In the genomic region with DNA sequence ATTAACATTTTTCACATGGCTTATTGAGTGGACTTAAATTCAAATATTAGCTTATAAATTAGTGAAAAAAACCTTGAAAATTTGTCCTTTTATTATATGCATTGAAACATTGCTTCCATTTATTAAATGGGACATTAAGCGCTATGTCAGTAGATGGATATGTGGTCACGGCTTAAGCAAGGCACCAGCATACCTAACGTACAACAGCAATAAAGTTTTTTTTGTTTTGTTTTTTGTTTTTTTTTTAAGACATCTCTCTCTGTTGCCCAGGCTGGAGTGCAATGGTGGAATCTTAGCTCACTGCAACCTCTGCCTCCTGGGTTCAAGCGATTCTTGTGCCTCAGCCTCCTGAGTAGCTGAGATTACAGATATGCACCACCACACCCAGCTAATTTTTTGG, we compare ENCODE assay signal across 27 cellular contexts.
"Had no signal": no experiment of that assay in that cellular context is flagged by ENCODE, and none has a peak within 500 bp of the region (broad histone marks: within the 10 kb centered on the region; RNA-seq: fewer than 3 reads in every experiment).

No MANE protein-coding gene starts in this region.

- H3K9me3 ChIP-seq: stomach, suprapubic skin, testis, thoracic aorta, thyroid gland, tibial artery, tibial nerve, transverse colon, upper lobe of left lung, upper lobe of right lung, uterus, vagina had no signal

- H3K4me3 ChIP-seq: stomach, suprapubic skin, testis, thoracic aorta, thyroid gland, tibial artery, tibial nerve, transverse colon, upper lobe of left lung, upper lobe of right lung, uterus, vagina had no signal

- H3K27me3 ChIP-seq: stomach, suprapubic skin, testis, thyroid gland, tibial artery, tibial nerve, transverse colon, upper lobe of left lung, upper lobe of right lung, uterus, vagina had no signal

- H3K4me1 ChIP-seq: suprapubic skin, testis, tibial nerve, transverse colon, upper lobe of left lung, upper lobe of right lung, uterus, vagina had no signal

- H3K27ac ChIP-seq: stomach, suprapubic skin, testis, thoracic aorta, thyroid gland, tibial artery, tibial nerve, transverse colon, upper lobe of left lung, upper lobe of right lung, uterus, vagina had no signal

- ATAC-seq: stimulated activated effector memory CD8-positive, alpha-beta T cell treated with anti-CD3 and anti-CD28 coated beads, Interleukin-12 subunit alpha, Interleukin-12 subunit beta, amount 100 ng/mL, for 72 hours; stimulated activated memory B cell treated with anti-CD40 and anti-IgM and Interleukin-4, amounts not matched to agents 10 μg/mL and 1 μg/mL and 100 μg/mL, for 72 hours; stimulated activated naive B cell treated with anti-CD40 and anti-IgM and Interleukin-4, amounts not matched to agents 10 μg/mL and 1 μg/mL and 100 μg/mL, for 72 hours; stimulated activated naive CD8-positive, alpha-beta T cell treated with anti-CD3 and anti-CD28 coated beads, Interleukin-15, amount 100 ng/mL, for 72 hours; stimulated activated naive CD8-positive, alpha-beta T cell treated with anti-CD3 and anti-CD28 coated beads, Interleukin-15, Interleukin-2, amounts not matched to agents 100 U/mL and 50 U/mL, for 24 hours; upper lobe of right lung had no signal

- H3K36me3 ChIP-seq: thoracic aorta, thyroid gland had no signal

- DNase-seq: stimulated activated CD4-positive, alpha-beta T cell treated with anti-CD3 and anti-CD28 coated beads, Interleukin-2, amount 100 ng/mL, for 48 hours; stimulated activated CD4-positive, alpha-beta T cell treated with anti-CD3 and anti-CD28 coated beads, Interleukin-4, amount 100 ng/mL, for 1 hour; stimulated activated CD4-positive, alpha-beta T cell treated with anti-CD3 and anti-CD28 coated beads, Interleukin-4, amount 100 ng/mL, for 24 hours; stimulated activated CD4-positive, alpha-beta T cell treated with anti-CD3 and anti-CD28 coated beads, Interleukin-4, amount 100 ng/mL, for 4 hours; stimulated activated CD8-positive, alpha-beta memory T cell treated with anti-CD3 and anti-CD28 coated beads, Interleukin-4, amount 100 ng/mL, for 48 hours; stimulated activated naive B cell treated with anti-CD40 and anti-IgM and Interleukin-4, amounts not matched to agents 10 μg/mL and 1 μg/mL and 100 μg/mL, for 72 hours; stimulated activated naive CD4-positive, alpha-beta T cell; stimulated activated naive CD4-positive, alpha-beta T cell treated with Interleukin-2 at 50 U/mL for 16 hours; stimulated activated naive CD8-positive, alpha-beta T cell treated with anti-CD3 and anti-CD28 coated beads, Interleukin-15, amount 100 ng/mL, for 72 hours; stimulated activated naive CD8-positive, alpha-beta T cell treated with anti-CD3 and anti-CD28 coated beads, Interleukin-15, Interleukin-2, amounts not matched to agents 100 U/mL and 50 U/mL, for 24 hours; stomach; substantia nigra; testis; thyroid gland; tibial artery; transverse colon; trophoblast cell; upper lobe of left lung; upper lobe of right lung; uterus had no signal

- FAIRE-seq: urothelium cell line had no signal
